8 cellular contexts compared by ENCODE assay signal in the genomic region with DNA sequence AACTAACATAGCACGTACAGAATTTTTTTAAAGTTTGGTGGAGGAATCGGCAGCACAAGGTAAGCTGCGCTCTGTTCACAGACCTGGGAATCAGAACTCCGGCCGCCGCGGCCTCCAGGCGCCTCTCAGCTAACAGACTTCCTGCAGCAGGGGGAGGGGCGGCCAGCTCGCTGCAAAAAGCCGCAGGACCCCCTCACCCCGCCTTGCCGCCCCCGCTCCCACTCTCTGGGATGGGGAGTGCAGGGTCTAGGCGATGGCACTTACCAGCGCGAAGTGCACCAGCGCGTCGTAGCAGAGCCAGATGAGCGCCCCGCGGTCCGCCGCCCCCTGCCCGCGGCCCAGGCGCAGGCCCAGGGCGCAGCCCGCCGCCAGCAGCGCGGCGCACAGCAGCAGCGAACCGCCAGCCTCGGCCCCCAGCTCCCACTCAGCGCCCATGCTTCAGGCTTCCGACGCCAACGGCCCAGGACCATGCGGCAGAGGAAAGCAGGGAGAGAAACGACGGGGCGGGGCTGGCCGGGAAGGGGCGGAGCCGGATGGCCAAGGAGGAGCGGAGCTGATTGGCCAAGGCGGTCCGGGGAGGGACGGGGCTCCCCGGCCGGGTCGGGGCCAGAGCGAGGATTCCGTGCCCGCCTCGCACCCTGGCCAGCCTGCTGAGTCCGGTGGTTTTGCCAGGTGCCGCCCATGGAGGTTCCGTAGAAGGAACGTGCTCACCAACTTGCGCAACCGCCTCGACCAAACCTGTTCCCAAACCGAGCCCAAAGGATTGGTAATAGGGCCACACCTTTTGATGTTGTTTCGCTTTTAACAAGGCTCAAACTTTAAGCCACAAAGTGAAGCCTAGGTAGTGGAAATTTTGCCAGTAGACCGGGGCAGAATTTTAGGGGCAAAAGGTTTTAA. TPM values are rescaled to one million over a fixed set of nuclear protein-coding genes. Genes with fewer than 3 reads are reported as not detected.
DNase-seq lines count a peak whose midpoint lies in the region; ATAC-seq lines count a peak whose summit lies in the region.

EBPL (minus strand) TSS at position 497 of the 897 bp plus-strand sequence; CDS start at position 435, 62 bp downstream.

- peak within 1 kb of the TSS; percentile 88 to 93 (median 91) for H3K4me3 Mint-ChIP-seq in CD8-positive, alpha-beta memory T cell
- H3K4me3 Mint-ChIP-seq in effector memory CD8-positive, alpha-beta T cell: peak within 1 kb of the TSS; percentile 79 to 86
- peak within 1 kb of the TSS; percentile 88 for H3K4me3 Mint-ChIP-seq in memory B cell

- peak within 1 kb of the TSS; percentile 82 for H3K4me3 ChIP-seq in CD8-positive, alpha-beta memory T cell (ENCODE audit: low read length)

- no peaks in the 10 kb centered on the region for H3K9me3 ChIP-seq in CD8-positive, alpha-beta memory T cell (ENCODE audit: low read length)

- CTCF ChIA-PET in CD8-positive, alpha-beta memory T cell (lab: Charles Lee): interaction anchor here (0.8 to 2.4 kb wide), 4 partner anchors 99 to 567 kb away, joined by 3 to 8 read pairs (median 3); partner anchors contain the start of genes CAB39L, KPNA3 and SETDB2
- CTCF ChIA-PET in activated CD8-positive, alpha-beta memory T cell treated with anti-CD3 and anti-CD28 coated beads for 36 hours (lab: Charles Lee): interaction anchor here (1.1 kb wide), 1 partner anchor 13 kb away, joined by 5 read pairs; no protein-coding TSS in a partner anchor

- ATAC-seq in GM19452 (IDR thresholded peaks at IDR 0.05; ENCODE audit: unreplicated experiment) (peak; percentile 97), HG03575 (IDR thresholded peaks at IDR 0.05; ENCODE audit: extremely low read depth, insufficient number of reproducible peaks, low FRiP score, unreplicated experiment) (peak; percentile 38), memory B cell (ENCODE audit: low read depth) (peak; percentile 93)
- ATAC-seq in effector memory CD8-positive, alpha-beta T cell (replicated peaks): peak; percentile 94

- peak; percentile 73 to 89 (median 80) for DNase-seq in CD8-positive, alpha-beta memory T cell
- peak; percentile 78 to 83 for DNase-seq in NOMO-1 (lab: John Stamatoyannopoulos, UW; ENCODE audit: unreplicated experiment in 2 of 2)
- peak; percentile 72 to 75 (median 72) for DNase-seq in effector memory CD8-positive, alpha-beta T cell
- peak; percentile 66 to 76 for DNase-seq in memory B cell (ENCODE audit: low spot score in 2 of 2)
- peak; percentile 78 for DNase-seq in stimulated activated CD8-positive, alpha-beta memory T cell treated with anti-CD3 and anti-CD28 coated beads, Interleukin-12 subunit alpha, Interleukin-12 subunit beta, amount 100 ng/mL, for 1 hour (ENCODE audit: low read depth)

- peaks cover 0 to 17% (median 1%) of the 10 kb centered on the region in 3 donors for H3K36me3 Mint-ChIP-seq in CD8-positive, alpha-beta memory T cell
- H3K36me3 Mint-ChIP-seq in effector memory CD8-positive, alpha-beta T cell (ENCODE audit: insufficient read depth): peaks cover 5% of the 10 kb centered on the region
- H3K36me3 Mint-ChIP-seq in memory B cell: peaks cover 5% of the 10 kb centered on the region

- H3K27me3 ChIP-seq in CD8-positive, alpha-beta memory T cell (ENCODE audit: insufficient read depth, low read length, poor library complexity, severe bottlenecking): no peaks in the 10 kb centered on the region

- no peaks in the 10 kb centered on the region for H3K27me3 Mint-ChIP-seq in CD8-positive, alpha-beta memory T cell
- H3K27me3 Mint-ChIP-seq in effector memory CD8-positive, alpha-beta T cell: no peaks in the 10 kb centered on the region
- H3K27me3 Mint-ChIP-seq in memory B cell: no peaks in the 10 kb centered on the region

- H3K36me3 ChIP-seq in CD8-positive, alpha-beta memory T cell (ENCODE audit: insufficient read depth, low read length): no peaks in the 10 kb centered on the region

- peaks cover 13% of the 10 kb centered on the region for H3K4me1 ChIP-seq in CD8-positive, alpha-beta memory T cell (ENCODE audit: insufficient read depth, low read length)

- POLR2A ChIA-PET in CD8-positive, alpha-beta memory T cell (lab: Charles Lee): interaction anchor here (0.6 to 2.0 kb wide), 5 partner anchors 98 to 1654 kb away, joined by 3 to 11 read pairs (median 4); partner anchors contain the start of genes CAB39L, KPNA3, NUDT15 and SETDB2
- POLR2A ChIA-PET in activated CD8-positive, alpha-beta memory T cell treated with anti-CD3 and anti-CD28 coated beads for 36 hours (lab: Charles Lee): interaction anchor here (0.5 to 1.6 kb wide), 5 partner anchors 90 to 102 kb away, joined by 3 to 7 read pairs (median 4); partner anchors contain the start of gene KPNA3

- peak within 1 kb of the TSS; percentile 45 to 91 (median 76) for H3K27ac Mint-ChIP-seq in CD8-positive, alpha-beta memory T cell
- H3K27ac Mint-ChIP-seq in effector memory CD8-positive, alpha-beta T cell: peak within 1 kb of the TSS; percentile 42 to 52
- H3K27ac Mint-ChIP-seq in memory B cell: peak within 1 kb of the TSS; percentile 41

- H3K4me1 Mint-ChIP-seq in CD8-positive, alpha-beta memory T cell: peaks cover 28 to 40% (median 34%) of the 10 kb centered on the region in 3 donors
- H3K4me1 Mint-ChIP-seq in effector memory CD8-positive, alpha-beta T cell (ENCODE audit: low read depth in 2 of 2): peaks cover 13 to 20% of the 10 kb centered on the region in 2 donors
- peaks cover 18% of the 10 kb centered on the region for H3K4me1 Mint-ChIP-seq in memory B cell

- H3K9me3 Mint-ChIP-seq in CD8-positive, alpha-beta memory T cell: no peaks in the 10 kb centered on the region
- no peaks in the 10 kb centered on the region for H3K9me3 Mint-ChIP-seq in effector memory CD8-positive, alpha-beta T cell
- H3K9me3 Mint-ChIP-seq in memory B cell: no peaks in the 10 kb centered on the region

- peak within 1 kb of the TSS; percentile 26 for H3K27ac ChIP-seq in CD8-positive, alpha-beta memory T cell (ENCODE audit: low read depth, low read length)

RNA-seq across cellular contexts. Expression of gene EBPL, which starts in this region (rescaled TPM):
- 10 to 100 TPM; 47.9 to 51.6 TPM for total RNA-seq in CD8-positive, alpha-beta memory T cell
- polyA plus RNA-seq in CD8-positive, alpha-beta memory T cell: 53.3 TPM
- total RNA-seq in activated CD8-positive, alpha-beta memory T cell treated with anti-CD3 and anti-CD28 coated beads for 36 hours: 10 to 100 TPM; 53.0 to 57.3 TPM

Comparison
In these comparisons a context has a peak if more than half of its experiments do, and no peak if none do; other contexts are left out.
1. Peak in every context shown above with its lines: DNase-seq, ATAC-seq, H3K4me3 ChIP-seq and H3K27ac ChIP-seq.
2. ATAC-seq: peak in every context shown above with its lines; median percentile 97 in GM19452; 94 in effector memory CD8-positive, alpha-beta T cell; 93 in memory B cell; 38 in HG03575.